ENCODE assay signal across 8 cellular contexts in the genomic region with DNA sequence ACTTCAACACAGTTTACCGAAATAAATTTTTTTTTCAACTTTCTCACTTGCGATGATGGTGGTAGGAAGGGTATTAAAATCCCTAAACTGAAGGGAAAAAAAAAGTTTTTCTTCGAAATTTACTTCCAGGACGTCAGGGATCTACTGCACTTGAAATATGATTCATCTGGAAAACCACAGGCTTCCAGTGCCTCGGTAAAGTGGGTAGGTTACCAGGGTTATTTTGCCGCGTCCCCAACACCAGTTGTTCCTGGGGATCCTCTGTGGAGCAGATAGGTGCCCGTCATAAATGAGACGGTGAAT. TPM values are rescaled to one million over a fixed set of nuclear protein-coding genes. Genes with fewer than 3 reads are reported as not detected.
DNase-seq lines count a peak whose midpoint lies in the region; ATAC-seq and TF ChIP-seq lines count a peak whose summit lies in the region.

No MANE protein-coding gene starts in this region.

- peaks cover 0 to 18% (median 13%) of the 10 kb centered on the region in 9 donors for H3K4me1 ChIP-seq in heart right ventricle
- peaks cover 7 to 12% of the 10 kb centered on the region in 2 donors for H3K4me1 ChIP-seq in thyroid gland

- WGBS in heart right ventricle, 2 donors: 2 to 3% methylated on average over 9 of the region's 9 CpGs
- 2 to 5% methylated on average over 9 of the region's 9 CpGs for WGBS in thyroid gland, 2 donors

- H3K36me3 ChIP-seq in heart right ventricle (peaks cover 0 to 42% (median 17%) of the 10 kb centered on the region in 9 donors), thyroid gland (peaks cover 14% of the 10 kb centered on the region in 2 donors)

- ATAC-seq in heart right ventricle (no peak), GM21515 (IDR thresholded peaks at IDR 0.05; ENCODE audit: unreplicated experiment) (no peak), GM19395 (IDR thresholded peaks at IDR 0.05; ENCODE audit: unreplicated experiment) (no peak)
- no peak for ATAC-seq in activated CD4-positive, CD25-positive, alpha-beta regulatory T cell treated with anti-CD3 and anti-CD28 coated beads, Interleukin-2, amount 50 U/mL, for 24 hours

- DNase-seq in heart right ventricle: no peak
- DNase-seq in cardiac septum (ENCODE audit: low spot score): no peak
- DNase-seq in amniotic epithelial cell (ENCODE audit: low read depth): peak; percentile 57
- no peak for DNase-seq in thyroid gland

- no peak for TF ChIP-seq POLR2A in thyroid gland (IDR thresholded peaks at IDR 0.05)

- TF ChIP-seq CTCF in heart right ventricle (IDR thresholded peaks at IDR 0.05) (no peak), thyroid gland (IDR thresholded peaks at IDR 0.05) (no peak)

- intact Hi-C loops in heart right ventricle (cut with DNase I) (loop anchor here in 4 of 10 donors (2.0 to 5.0 kb wide), 5 partner anchors 39 to 81 kb away; a partner anchor contains a TSS), cardiac septum (cut with DNase I) (loop anchor here (2.0 to 5.0 kb wide), 2 partner anchors 39 to 77 kb away; a partner anchor contains a TSS), thyroid gland (cut with DNase I) (loop anchor here (10.0 kb wide), 1 partner anchor 67 kb away; a partner anchor contains a TSS)

- H3K27me3 ChIP-seq in heart right ventricle (no peaks in the 10 kb centered on the region), layer of hippocampus (ENCODE audit: control insufficient read depth, insufficient read depth, low read length) (no peaks in the 10 kb centered on the region), thyroid gland (no peaks in the 10 kb centered on the region)

- H3K4me3 ChIP-seq in heart right ventricle (peak overlapping the region; percentile 59 to 88 (median 74)), thyroid gland (replicated peaks in 1 of 3) (peak overlapping the region; percentile 17 to 96 (median 77))

- peak overlapping the region; percentile 70 to 98 (median 95) for H3K27ac ChIP-seq in heart right ventricle
- peak overlapping the region; percentile 92 for H3K27ac ChIP-seq in layer of hippocampus (ENCODE audit: low read depth, low read length)
- H3K27ac ChIP-seq in thyroid gland: peak overlapping the region; percentile 54 to 92 (median 84)

- H3K9me3 ChIP-seq in heart right ventricle (no peaks in the 10 kb centered on the region), thyroid gland (no peaks in the 10 kb centered on the region)

RNA-seq across cellular contexts. Expression of a gene that starts 0.8 kb away (rescaled TPM):
- total RNA-seq in heart right ventricle: 1 to 10 TPM; 3.2 to 6.0 (median 4.8) TPM
- 1 to 10 TPM; 2.0 to 8.1 TPM for polyA plus RNA-seq in heart right ventricle
- 5.8 TPM for total RNA-seq in cardiac septum
- total RNA-seq in thyroid gland: 10 to 100 TPM in 1 of 4 donors, 1 to 10 TPM in 3; 6.1 to 10.7 (median 7.8) TPM

RNA-seq across cellular contexts. Expression of a gene that starts 38.9 kb away (rescaled TPM):
- total RNA-seq in heart right ventricle: 10 to 100 TPM; 15.1 to 31.5 (median 22.7) TPM
- 10 to 100 TPM in 1 of 2 donors, 1 to 10 TPM in 1; 9.8 to 10.6 TPM for polyA plus RNA-seq in heart right ventricle
- total RNA-seq in cardiac septum: 23.3 TPM
- 10 to 100 TPM; 25.1 to 34.0 (median 29.1) TPM for total RNA-seq in thyroid gland
